ENCODE assay signal across 1 cellular context in the genomic region with DNA sequence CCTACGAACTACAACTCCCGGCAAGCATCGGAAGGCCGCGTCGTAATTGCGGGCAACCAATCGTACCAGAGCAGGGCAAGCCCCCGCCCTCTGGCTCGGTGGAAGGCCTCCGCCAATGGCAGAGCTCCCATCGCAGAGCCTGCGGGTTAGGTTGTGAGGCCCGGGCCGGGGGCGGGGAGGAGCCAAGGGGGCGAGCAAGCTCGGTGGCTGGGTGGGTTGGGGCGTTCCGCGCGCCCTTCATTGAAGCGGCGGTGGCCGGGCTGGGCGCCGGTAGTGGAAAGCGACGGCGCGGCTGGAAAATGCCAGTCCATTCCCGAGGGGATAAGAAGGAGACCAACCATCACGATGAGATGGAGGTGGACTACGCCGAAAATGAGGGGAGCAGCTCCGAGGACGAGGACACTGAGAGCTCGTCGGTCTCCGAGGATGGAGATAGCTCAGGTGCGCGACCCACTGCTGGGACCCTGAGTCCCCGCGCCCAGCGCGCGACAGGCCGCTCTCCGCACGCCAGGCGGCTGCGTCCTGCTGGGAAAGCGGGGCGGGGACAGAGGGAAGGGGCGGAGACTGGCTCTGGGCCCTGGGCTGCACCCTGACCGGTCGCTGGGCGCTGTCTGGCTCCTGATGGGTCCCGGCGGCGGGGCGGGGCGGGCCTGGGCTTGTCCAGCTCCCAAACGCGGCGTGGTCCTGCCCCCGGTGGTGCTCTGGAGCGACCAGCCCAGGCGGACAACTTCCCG.
A peak's percentile ranks its signal among the peaks of the same experiment; 100 is the strongest.
TF ChIP-seq lines count a peak whose summit lies in the region.

A gene with protein sequence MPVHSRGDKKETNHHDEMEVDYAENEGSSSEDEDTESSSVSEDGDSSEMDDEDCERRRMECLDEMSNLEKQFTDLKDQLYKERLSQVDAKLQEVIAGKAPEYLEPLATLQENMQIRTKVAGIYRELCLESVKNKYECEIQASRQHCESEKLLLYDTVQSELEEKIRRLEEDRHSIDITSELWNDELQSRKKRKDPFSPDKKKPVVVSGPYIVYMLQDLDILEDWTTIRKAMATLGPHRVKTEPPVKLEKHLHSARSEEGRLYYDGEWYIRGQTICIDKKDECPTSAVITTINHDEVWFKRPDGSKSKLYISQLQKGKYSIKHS (plus strand): TSS at position 121 of the 734 bp plus-strand sequence. CDS start 179 bp downstream, at position 300.

TF ChIP-seq in WTC11, 78 proteins besides CTCF, POLR2A, EP300 and RAD21 (continued from another document):
- TF ChIP-seq ARID4B (CRISPR knock-in tag; IDR thresholded peaks at IDR 0.05; ENCODE audit: borderline replicate concordance), result peak; percentile 60; the same call in 1 of the 2 replicates
